Comparison of ENCODE assay signal across 1 cellular context in the genomic region with DNA sequence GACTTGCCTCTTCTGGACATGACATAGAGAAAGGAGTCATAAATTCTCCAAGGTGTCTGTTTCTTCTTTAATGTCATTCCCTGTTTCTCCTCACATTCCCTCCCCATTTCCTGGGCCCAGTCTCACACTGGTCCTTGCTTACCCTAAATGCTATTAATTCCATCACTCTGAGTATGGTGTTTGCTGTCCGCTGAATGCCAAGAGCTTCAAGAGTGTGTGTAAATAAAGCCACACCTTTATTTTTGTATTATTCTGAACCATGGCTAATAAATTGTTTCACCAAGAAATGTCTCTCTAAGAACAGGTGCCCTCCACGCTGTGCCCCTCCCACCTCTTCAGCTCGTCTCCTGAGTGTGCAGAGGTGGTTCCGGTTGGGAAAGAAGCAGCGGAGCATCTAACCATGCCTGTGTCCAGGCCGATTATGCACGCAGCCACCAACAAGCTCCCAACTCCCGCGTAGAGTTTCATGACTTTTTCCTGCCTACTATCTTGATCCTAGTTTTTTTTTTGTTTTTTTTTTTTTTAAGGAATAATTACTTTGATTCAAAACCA.
TF ChIP-seq lines count a peak whose summit lies in the region.

No MANE protein-coding gene starts in this region.

TF ChIP-seq in HepG2, 621 proteins besides CTCF, POLR2A, EP300 and RAD21:
- TF ChIP-seq MED1 (CRISPR knock-in tag; IDR thresholded peaks at IDR 0.05), result no peak
- no peak for TF ChIP-seq HDAC1 (CRISPR knock-in tag; IDR thresholded peaks at IDR 0.05)
- TF ChIP-seq NFE2 (CRISPR knock-in tag; IDR thresholded peaks at IDR 0.05), result no peak
- TF ChIP-seq, protein P1, sequence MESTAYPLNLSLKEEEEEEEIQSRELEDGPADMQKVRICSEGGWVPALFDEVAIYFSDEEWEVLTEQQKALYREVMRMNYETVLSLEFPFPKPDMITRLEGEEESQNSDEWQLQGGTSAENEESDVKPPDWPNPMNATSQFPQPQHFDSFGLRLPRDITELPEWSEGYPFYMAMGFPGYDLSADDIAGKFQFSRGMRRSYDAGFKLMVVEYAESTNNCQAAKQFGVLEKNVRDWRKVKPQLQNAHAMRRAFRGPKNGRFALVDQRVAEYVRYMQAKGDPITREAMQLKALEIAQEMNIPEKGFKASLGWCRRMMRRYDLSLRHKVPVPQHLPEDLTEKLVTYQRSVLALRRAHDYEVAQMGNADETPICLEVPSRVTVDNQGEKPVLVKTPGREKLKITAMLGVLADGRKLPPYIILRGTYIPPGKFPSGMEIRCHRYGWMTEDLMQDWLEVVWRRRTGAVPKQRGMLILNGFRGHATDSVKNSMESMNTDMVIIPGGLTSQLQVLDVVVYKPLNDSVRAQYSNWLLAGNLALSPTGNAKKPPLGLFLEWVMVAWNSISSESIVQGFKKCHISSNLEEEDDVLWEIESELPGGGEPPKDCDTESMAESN (CRISPR knock-in tag; conservative IDR thresholded peaks at IDR 0.05), result no peak
- TF ChIP-seq REL (CRISPR knock-in tag; conservative IDR thresholded peaks at IDR 0.05), result no peak
- no peak for TF ChIP-seq HDAC6 (IDR thresholded peaks at IDR 0.05; ENCODE audit: low read depth, low read length)
- TF ChIP-seq NR2F1 (CRISPR knock-in tag; IDR thresholded peaks at IDR 0.05), result no peak
- TF ChIP-seq JUNB (CRISPR knock-in tag; IDR thresholded peaks at IDR 0.05; ENCODE audit: borderline replicate concordance), result no peak
- TF ChIP-seq, protein P2, sequence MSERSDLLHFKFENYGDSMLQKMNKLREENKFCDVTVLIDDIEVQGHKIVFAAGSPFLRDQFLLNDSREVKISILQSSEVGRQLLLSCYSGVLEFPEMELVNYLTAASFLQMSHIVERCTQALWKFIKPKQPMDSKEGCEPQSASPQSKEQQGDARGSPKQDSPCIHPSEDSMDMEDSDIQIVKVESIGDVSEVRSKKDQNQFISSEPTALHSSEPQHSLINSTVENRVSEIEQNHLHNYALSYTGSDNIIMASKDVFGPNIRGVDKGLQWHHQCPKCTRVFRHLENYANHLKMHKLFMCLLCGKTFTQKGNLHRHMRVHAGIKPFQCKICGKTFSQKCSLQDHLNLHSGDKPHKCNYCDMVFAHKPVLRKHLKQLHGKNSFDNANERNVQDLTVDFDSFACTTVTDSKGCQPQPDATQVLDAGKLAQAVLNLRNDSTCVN (CRISPR knock-in tag; IDR thresholded peaks at IDR 0.05; ENCODE audit: borderline replicate concordance), result no peak
- no peak for TF ChIP-seq ZNF674 (CRISPR knock-in tag; IDR thresholded peaks at IDR 0.05; ENCODE audit: low read depth)
- no peak for TF ChIP-seq TBX3 (IDR thresholded peaks at IDR 0.05; ENCODE audit: borderline replicate concordance)
- no peak for TF ChIP-seq ZNF256 (CRISPR knock-in tag; conservative IDR thresholded peaks at IDR 0.05)
- TF ChIP-seq CHD4 (IDR thresholded peaks at IDR 0.05; ENCODE audit: borderline replicate concordance, low read length), result no peak
- TF ChIP-seq, protein P3, sequence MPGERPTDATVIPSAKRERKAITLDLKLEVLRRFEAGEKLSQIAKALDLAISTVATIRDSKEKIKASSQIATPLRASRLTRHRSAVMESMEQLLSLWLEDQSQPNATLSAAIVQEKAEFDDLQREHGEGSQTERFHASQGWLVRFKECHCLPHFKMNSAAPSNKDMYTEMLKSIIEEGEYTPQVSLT (CRISPR knock-in tag; IDR thresholded peaks at IDR 0.05; ENCODE audit: borderline replicate concordance, low read depth), result no peak
- TF ChIP-seq, protein P4, sequence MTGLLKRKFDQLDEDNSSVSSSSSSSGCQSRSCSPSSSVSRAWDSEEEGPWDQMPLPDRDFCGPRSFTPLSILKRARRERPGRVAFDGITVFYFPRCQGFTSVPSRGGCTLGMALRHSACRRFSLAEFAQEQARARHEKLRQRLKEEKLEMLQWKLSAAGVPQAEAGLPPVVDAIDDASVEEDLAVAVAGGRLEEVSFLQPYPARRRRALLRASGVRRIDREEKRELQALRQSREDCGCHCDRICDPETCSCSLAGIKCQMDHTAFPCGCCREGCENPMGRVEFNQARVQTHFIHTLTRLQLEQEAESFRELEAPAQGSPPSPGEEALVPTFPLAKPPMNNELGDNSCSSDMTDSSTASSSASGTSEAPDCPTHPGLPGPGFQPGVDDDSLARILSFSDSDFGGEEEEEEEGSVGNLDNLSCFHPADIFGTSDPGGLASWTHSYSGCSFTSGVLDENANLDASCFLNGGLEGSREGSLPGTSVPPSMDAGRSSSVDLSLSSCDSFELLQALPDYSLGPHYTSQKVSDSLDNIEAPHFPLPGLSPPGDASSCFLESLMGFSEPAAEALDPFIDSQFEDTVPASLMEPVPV (CRISPR knock-in tag; IDR thresholded peaks at IDR 0.05), result no peak
- TF ChIP-seq ZBTB38 (CRISPR knock-in tag; IDR thresholded peaks at IDR 0.05), result no peak
